Comparison of ENCODE assay signal across 17 cellular contexts in genomic region chr2:30686669-30687068, GRCh38.
DNase-seq lines count a peak whose midpoint lies in the region; ATAC-seq, FAIRE-seq and TF ChIP-seq lines count a peak whose summit lies in the region.
"Had no signal": no experiment of that assay in that cellular context is flagged by ENCODE, and none has a peak within 500 bp of the region (broad histone marks: within the 10 kb centered on the region; RNA-seq: fewer than 3 reads in every experiment).

No MANE protein-coding gene starts in this region.

- peak overlapping the region; percentile 23 to 89 (median 68) for H3K27ac ChIP-seq in gastroesophageal sphincter
- no peak overlapping the region for H3K27ac ChIP-seq in small intestine (ENCODE audit: low read depth in 1 of 2, low read length in 1 of 2)

- H3K9me3 ChIP-seq in gastroesophageal sphincter (no peaks in the 10 kb centered on the region), small intestine (ENCODE audit: control insufficient read depth, low read depth) (no peaks in the 10 kb centered on the region)
- H3K9me3 ChIP-seq: BE2C had no signal

- intact Hi-C loops in Right ventricle myocardium superior (cut with DNase I) (no loop called here), left cardiac atrium (cut with DNase I) (no loop called here), posterior vena cava (cut with DNase I) (no loop called here)

- FAIRE-seq in small intestine (lab: Jason Lieb, UNC) = no peak
- FAIRE-seq: D721Med, HTR-8/SVneo, RCC 7860 had no signal

- TF ChIP-seq POLR2A in gastroesophageal sphincter (IDR thresholded peaks at IDR 0.05) = no peak

- H3K4me1 ChIP-seq in gastroesophageal sphincter = peaks cover 3 to 63% (median 18%) of the 10 kb centered on the region in 3 donors
- H3K4me1 ChIP-seq in small intestine (ENCODE audit: control insufficient read depth in 2 of 2, insufficient read depth in 1 of 2, low read depth in 1 of 2, low read length in 1 of 2) = no peaks in the 10 kb centered on the region
- H3K4me1 ChIP-seq: BE2C had no signal

- TF ChIP-seq CTCF in gastroesophageal sphincter (IDR thresholded peaks at IDR 0.05) = no peak

- no peak for DNase-seq in Right ventricle myocardium superior
- DNase-seq in left cardiac atrium = no peak
- DNase-seq in NCI-H146 (lab: John Stamatoyannopoulos, UW) = peak; percentile 56
- DNase-seq in posterior vena cava (ENCODE audit: low spot score) = peak; percentile 42
- no peak for DNase-seq in NCI-H446 treated with DMSO at 0.1 percent for 48 hours (lab: John Stamatoyannopoulos, UW)
- DNase-seq in small intestine = no peak
- DNase-seq in C1 segment of cervical spinal cord (lab: John Stamatoyannopoulos, UW) = no peak
- DNase-seq: GF-D8, HCEC 1CT, NCI-H226, NCI-H526 treated with DMSO at 0.1 percent for 48 hours had no signal

- 10 to 58% methylated on average over 2 to 4 of the region's 4 CpGs for whole genome bisulfite sequencing in gastroesophageal sphincter (ENCODE audit: low coverage in 1 of 2), 2 donors
- WGBS in small intestine, 3 donors = 34 to 68% (median 58%) methylated on average over 4 of the region's 4 CpGs

- ATAC-seq in Right ventricle myocardium superior (ENCODE audit: poor library complexity) (peak; percentile 17), left cardiac atrium (no peak), gastroesophageal sphincter (no peak)
- ATAC-seq: CD8-positive, alpha-beta T cell had no signal

- H3K4me3 ChIP-seq in gastroesophageal sphincter (no peak overlapping the region), small intestine (ENCODE audit: low read depth in 1 of 2, low read length in 2 of 2) (no peak overlapping the region)

- H3K36me3 ChIP-seq in gastroesophageal sphincter (no peaks in the 10 kb centered on the region), small intestine (ENCODE audit: control insufficient read depth in 2 of 2, insufficient read depth in 2 of 2, low read length in 2 of 2) (no peaks in the 10 kb centered on the region)
- H3K36me3 ChIP-seq: BE2C had no signal

- H3K27me3 ChIP-seq in gastroesophageal sphincter = no peaks in the 10 kb centered on the region
- no peaks in the 10 kb centered on the region for H3K27me3 ChIP-seq in small intestine (ENCODE audit: control insufficient read depth in 2 of 2, insufficient read depth in 2 of 2, low read length in 2 of 2)
- H3K27me3 ChIP-seq: BE2C had no signal

- no peak for TF ChIP-seq EP300 in gastroesophageal sphincter (IDR thresholded peaks at IDR 0.05)

Comparison
In these comparisons a context has a peak if more than half of its experiments do, and no peak if none do; other contexts are left out.
1. DNase-seq: peak in NCI-H146 (single experiment) and posterior vena cava (single experiment); none in Right ventricle myocardium superior (single experiment), left cardiac atrium (single experiment), NCI-H446 treated with DMSO at 0.1 percent for 48 hours (single experiment), small intestine (single experiment) and C1 segment of cervical spinal cord (0 of 14).
2. H3K27ac ChIP-seq: peak in gastroesophageal sphincter (4 of 4); none in small intestine (0 of 2).